In genomic region chr4:38529189-38530115, GRCh38 we compare ENCODE assay signal across 8 cellular contexts.
DNase-seq lines count a peak whose midpoint lies in the region; ATAC-seq lines count a peak whose summit lies in the region.

No MANE protein-coding gene starts in this region.

- ATAC-seq in GM21515 (IDR thresholded peaks at IDR 0.05; ENCODE audit: unreplicated experiment) (peak; percentile 66), GM18873 (IDR thresholded peaks at IDR 0.05; ENCODE audit: low FRiP score, unreplicated experiment) (no peak)
- ATAC-seq in activated CD8-positive, alpha-beta T cell treated with anti-CD3 and anti-CD28 coated beads, Interleukin-2, amount 10 ng/mL, durations not matched to agents 7 days and 5 days: peak; percentile 84

- peak overlapping the region; percentile 87 for H3K27ac Mint-ChIP-seq in activated CD8-positive, alpha-beta T cell treated with anti-CD3 and anti-CD28 coated beads, Interleukin-2, amount 10 ng/mL, durations not matched to agents 7 days and 5 days

- POLR2A ChIA-PET in activated CD8-positive, alpha-beta T cell treated with anti-CD3 and anti-CD28 coated beads, Interleukin-2, amount 10 ng/mL, durations not matched to agents 7 days and 5 days (lab: Charles Lee): interaction anchor here (0.6 to 0.7 kb wide), 3 partner anchors 9 to 1432 kb away, joined by 3 read pairs; no protein-coding TSS in a partner anchor

- peaks cover 7% of the 10 kb centered on the region for H3K9me3 Mint-ChIP-seq in activated CD8-positive, alpha-beta T cell treated with anti-CD3 and anti-CD28 coated beads, Interleukin-2, amount 10 ng/mL, durations not matched to agents 7 days and 5 days (ENCODE audit: insufficient read depth)

- H3K4me1 Mint-ChIP-seq in activated CD8-positive, alpha-beta T cell treated with anti-CD3 and anti-CD28 coated beads, Interleukin-2, amount 10 ng/mL, durations not matched to agents 7 days and 5 days (ENCODE audit: low read depth): peaks cover 14% of the 10 kb centered on the region

- peak; percentile 77 for DNase-seq in GF-D8 (lab: John Stamatoyannopoulos, UW)
- DNase-seq in NCI-H1417 treated with DMSO at 0.1 percent for 48 hours (lab: John Stamatoyannopoulos, UW): peak; percentile 76
- peak; percentile 48 for DNase-seq in activated CD8-positive, alpha-beta T cell treated with anti-CD3 and anti-CD28 coated beads, Interleukin-2, amount 10 ng/mL, durations not matched to agents 7 days and 5 days
- peak; percentile 90 for DNase-seq in cardiac septum (ENCODE audit: low spot score)
- peak; percentile 24 to 38 for DNase-seq in stimulated activated CD4-positive, alpha-beta T cell treated with anti-CD3 and anti-CD28 coated beads, Interleukin-15, amount 100 ng/mL, for 48 hours (ENCODE audit: low read depth in 2 of 2)
- DNase-seq in NCI-H226: no peak

- H3K4me3 Mint-ChIP-seq in activated CD8-positive, alpha-beta T cell treated with anti-CD3 and anti-CD28 coated beads, Interleukin-2, amount 10 ng/mL, durations not matched to agents 7 days and 5 days: no peak overlapping the region

- intact Hi-C loops in cardiac septum (cut with DNase I): no loop called here

- CTCF ChIA-PET in activated CD8-positive, alpha-beta T cell treated with anti-CD3 and anti-CD28 coated beads, Interleukin-2, amount 10 ng/mL, durations not matched to agents 7 days and 5 days (lab: Charles Lee): interaction anchor here (0.9 to 1.6 kb wide), 5 partner anchors 12 to 210 kb away, joined by 3 to 6 read pairs (median 4); no protein-coding TSS in a partner anchor

- H3K27me3 Mint-ChIP-seq in activated CD8-positive, alpha-beta T cell treated with anti-CD3 and anti-CD28 coated beads, Interleukin-2, amount 10 ng/mL, durations not matched to agents 7 days and 5 days (ENCODE audit: low read depth): peaks cover 2% of the 10 kb centered on the region

- H3K36me3 Mint-ChIP-seq in activated CD8-positive, alpha-beta T cell treated with anti-CD3 and anti-CD28 coated beads, Interleukin-2, amount 10 ng/mL, durations not matched to agents 7 days and 5 days (ENCODE audit: low read depth): peaks cover 7% of the 10 kb centered on the region
